ENCODE assay signal across 1 cellular context in genomic region chr14:104752735-104753527, GRCh38.
TF ChIP-seq lines count a peak whose summit lies in the region.

SIVA1 (plus strand) TSS chr14:104753147; CDS start chr14:104753202, 55 bp downstream.

TF ChIP-seq in WTC11, 78 proteins besides CTCF, POLR2A, EP300 and RAD21 (continued from another document and continues in another):
- TF ChIP-seq PRDM15 (CRISPR knock-in tag; IDR thresholded peaks at IDR 0.05) (no peak), NR1H2 (CRISPR knock-in tag; IDR thresholded peaks at IDR 0.05) (no peak), ARID4B (CRISPR knock-in tag; IDR thresholded peaks at IDR 0.05; ENCODE audit: borderline replicate concordance) (peak; percentile 70), ZNF512 (CRISPR knock-in tag; IDR thresholded peaks at IDR 0.05; ENCODE audit: borderline replicate concordance) (0 out of 2 replicates have a peak, but pooled peaks have one; percentile 29), MAX (CRISPR knock-in tag; IDR thresholded peaks at IDR 0.05) (peak; percentile 85), ATF3 (CRISPR knock-in tag; conservative IDR thresholded peaks at IDR 0.05) (no peak), NR2C2 (CRISPR knock-in tag; IDR thresholded peaks at IDR 0.05) (no peak), SOX15 (CRISPR knock-in tag; IDR thresholded peaks at IDR 0.05) (no peak), ZNF138 (CRISPR knock-in tag; conservative IDR thresholded peaks at IDR 0.05) (no peak), ZMAT4 (CRISPR knock-in tag; IDR thresholded peaks at IDR 0.05) (no peak), MYBL2 (CRISPR knock-in tag; IDR thresholded peaks at IDR 0.05) (peak; percentile 88), SP1 (CRISPR knock-in tag; conservative IDR thresholded peaks at IDR 0.05) (peak; percentile 96), AFF4 (CRISPR knock-in tag; IDR thresholded peaks at IDR 0.05; ENCODE audit: borderline replicate concordance) (no peak), NFE2L1 (CRISPR knock-in tag; IDR thresholded peaks at IDR 0.05) (peak; percentile 86; the same call in 1 of the 2 replicates), ZNF121 (CRISPR knock-in tag; IDR thresholded peaks at IDR 0.05) (no peak), STAT6 (CRISPR knock-in tag; conservative IDR thresholded peaks at IDR 0.05; ENCODE audit: low read depth) (no peak), ELF4 (CRISPR knock-in tag; IDR thresholded peaks at IDR 0.05; ENCODE audit: low read depth) (no peak), CBFB (CRISPR knock-in tag; IDR thresholded peaks at IDR 0.05; ENCODE audit: low read depth) (peak; percentile 89; the same call in 1 of the 2 replicates), TEAD1 (CRISPR knock-in tag; IDR thresholded peaks at IDR 0.05) (no peak), ATF6 (CRISPR knock-in tag; IDR thresholded peaks at IDR 0.05) (no peak), ZNF532 (CRISPR knock-in tag; IDR thresholded peaks at IDR 0.05; ENCODE audit: borderline replicate concordance) (no peak), GRHL2 (CRISPR knock-in tag; IDR thresholded peaks at IDR 0.05; ENCODE audit: insufficient replicate concordance, severe bottlenecking) (no peak), CREB1 (CRISPR knock-in tag; IDR thresholded peaks at IDR 0.05) (peak; percentile 70; the same call in 1 of the 2 replicates)
